27 cellular contexts compared by ENCODE assay signal in the genomic region with DNA sequence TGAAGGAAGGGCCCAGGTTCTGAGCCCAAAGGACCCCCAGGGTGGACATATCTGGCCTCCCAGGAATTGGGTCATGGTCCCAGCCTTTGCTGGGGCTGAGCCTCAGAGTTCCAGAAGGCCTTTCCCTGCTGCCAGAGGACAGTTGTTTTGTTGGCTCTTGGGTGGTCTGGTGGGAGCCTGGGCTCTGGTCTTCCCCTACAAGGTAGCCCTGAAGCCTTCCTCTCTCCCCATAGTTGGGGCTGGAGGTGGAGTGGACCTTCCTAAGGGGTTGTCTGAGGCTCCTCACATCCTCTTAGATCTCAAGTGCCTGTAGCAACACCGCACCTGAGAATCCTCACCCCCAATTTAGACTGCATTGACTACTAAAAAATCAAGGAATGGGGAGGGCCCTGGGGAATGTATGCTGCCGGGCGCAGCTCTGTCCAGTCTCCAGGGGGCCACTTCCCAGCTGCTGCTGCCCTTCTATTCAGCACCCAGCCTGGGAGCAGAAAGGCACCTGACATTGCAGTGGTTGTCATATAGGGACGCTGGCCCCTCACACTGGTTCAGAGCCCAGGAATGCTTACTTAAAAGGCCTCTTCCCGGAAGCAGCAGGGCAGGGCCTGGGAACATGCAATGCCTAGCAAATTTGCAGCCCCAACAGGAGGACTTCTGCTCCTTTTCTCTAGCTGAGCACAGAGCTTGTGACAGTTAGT.
DNase-seq lines count a peak whose midpoint lies in the region; ATAC-seq, FAIRE-seq and TF ChIP-seq lines count a peak whose summit lies in the region.
"Had no signal": no experiment of that assay in that cellular context is flagged by ENCODE, and none has a peak within 500 bp of the region (broad histone marks: within the 10 kb centered on the region; RNA-seq: fewer than 3 reads in every experiment).

No MANE protein-coding gene starts in this region.

- no peak for TF ChIP-seq EP300 in HepG2 (IDR thresholded peaks at IDR 0.05; ENCODE audit: low read depth in 2 of 2, low read length in 2 of 2)
- no peak for TF ChIP-seq EP300 in HepG2 (CRISPR knock-in tag; IDR thresholded peaks at IDR 0.05; ENCODE audit: borderline replicate concordance)

- H3K9me3 ChIP-seq in left ventricle myocardium inferior (replicated peaks) = no peaks in the 10 kb centered on the region
- no peaks in the 10 kb centered on the region for H3K9me3 ChIP-seq in astrocyte (ENCODE audit: insufficient read depth, low read depth, low read length)
- no peaks in the 10 kb centered on the region for H3K9me3 ChIP-seq in HepG2 (ENCODE audit: low read length)
- H3K9me3 ChIP-seq: HAP-1 had no signal

- H3K79me2 ChIP-seq in astrocyte (ENCODE audit: insufficient read depth, low read length) (no peaks in the 10 kb centered on the region), HepG2 (ENCODE audit: insufficient read depth, low read length) (no peaks in the 10 kb centered on the region)

- H3K36me3 ChIP-seq in left ventricle myocardium inferior (no peaks in the 10 kb centered on the region), astrocyte (ENCODE audit: insufficient read depth, low read length) (no peaks in the 10 kb centered on the region), HepG2 (replicated peaks in 1 of 2; ENCODE audit: control insufficient read depth in 1 of 2, insufficient read depth in 2 of 2, low read length in 2 of 2) (no peaks in the 10 kb centered on the region)
- H3K36me3 ChIP-seq: HAP-1 had no signal

- WGBS in HepG2 (ENCODE audit: low lambda C conversion rate) = 91% methylated on average over 1 of the region's 5 CpGs

- H3K9ac ChIP-seq in astrocyte (ENCODE audit: low read length) = no peak overlapping the region
- H3K9ac ChIP-seq in HepG2 (ENCODE audit: insufficient read depth, low read depth, low read length) = no peak overlapping the region

- no peak for TF ChIP-seq RAD21 in HepG2 (CRISPR knock-in tag; IDR thresholded peaks at IDR 0.05)

- H3K4me2 ChIP-seq in astrocyte (ENCODE audit: low read length) (no peak overlapping the region), HepG2 (ENCODE audit: low read depth, low read length) (peak overlapping the region; percentile 52)
- H3K4me2 ChIP-seq: GM23338, PC-9 had no signal

- H3K27ac ChIP-seq in left ventricle myocardium inferior (replicated peaks) = no peak overlapping the region
- no peak overlapping the region for H3K27ac ChIP-seq in astrocyte (ENCODE audit: low read depth, low read length)
- no peak overlapping the region for H3K27ac ChIP-seq in HepG2 (ENCODE audit: extremely low read length, insufficient read depth, low read length)
- H3K27ac ChIP-seq: 22Rv1, HL-60, PC-9, SK-N-MC had no signal

- no peaks in the 10 kb centered on the region for H3K9me3 Mint-ChIP-seq in astrocyte (ENCODE audit: unreplicated experiment)
- no peaks in the 10 kb centered on the region for H3K9me3 Mint-ChIP-seq in stimulated activated effector memory CD8-positive, alpha-beta T cell treated with anti-CD3 and anti-CD28 coated beads, Interleukin-12 subunit alpha, Interleukin-12 subunit beta, amount 100 ng/mL, for 72 hours
- H3K9me3 Mint-ChIP-seq: GM23338, HFFc6 had no signal

- CTCF ChIA-PET in HepG2 (lab: Yijun Ruan, JAX; ENCODE audit: low intra/inter-chr PET ratio, low total read pairs) = no interaction called here

- no peak for TF ChIP-seq POLR2A in HepG2 (IDR thresholded peaks at IDR 0.05; ENCODE audit: insufficient read depth in 1 of 2, low read depth in 2 of 2, low read length in 2 of 2)

- H4K20me1 ChIP-seq in astrocyte (ENCODE audit: insufficient read depth, low read length) (no peaks in the 10 kb centered on the region), HepG2 (ENCODE audit: insufficient read depth, low read length) (no peaks in the 10 kb centered on the region)

- TF ChIP-seq CTCF in left ventricle myocardium inferior (IDR thresholded peaks at IDR 0.05; ENCODE audit: borderline replicate concordance) = no peak
- TF ChIP-seq CTCF in astrocyte (IDR thresholded peaks at IDR 0.05; ENCODE audit: insufficient read depth, low read depth, low read length) = no peak
- no peak for TF ChIP-seq CTCF in HepG2 (CRISPR knock-in tag; IDR thresholded peaks at IDR 0.05)

- H3K27me3 ChIP-seq in left ventricle myocardium inferior (ENCODE audit: low read depth) (no peaks in the 10 kb centered on the region), astrocyte (ENCODE audit: insufficient read depth, low read length) (no peaks in the 10 kb centered on the region), HepG2 (ENCODE audit: control insufficient read depth in 1 of 2, insufficient read depth in 2 of 2, low read length in 2 of 2) (no peaks in the 10 kb centered on the region; a peak in 3 of 5 replicates)

- H3K4me3 Mint-ChIP-seq in astrocyte (ENCODE audit: unreplicated experiment) = no peak overlapping the region
- H3K4me3 Mint-ChIP-seq in stimulated activated effector memory CD8-positive, alpha-beta T cell treated with anti-CD3 and anti-CD28 coated beads, Interleukin-12 subunit alpha, Interleukin-12 subunit beta, amount 100 ng/mL, for 72 hours = no peak overlapping the region
- H3K4me3 Mint-ChIP-seq: GM23338, HFFc6 had no signal

- ATAC-seq in Right ventricle myocardium inferior = peak; percentile 15
- ATAC-seq in HepG2 = peak; percentile 63
- peak; percentile 23 for ATAC-seq in stimulated activated effector memory CD8-positive, alpha-beta T cell treated with anti-CD3 and anti-CD28 coated beads, Interleukin-12 subunit alpha, Interleukin-12 subunit beta, amount 100 ng/mL, for 72 hours
- ATAC-seq in HG02870 (IDR thresholded peaks at IDR 0.05; ENCODE audit: unreplicated experiment) = no peak
- ATAC-seq in GM21576 (IDR thresholded peaks at IDR 0.05; ENCODE audit: unreplicated experiment) = no peak

- intact Hi-C loops in Right ventricle myocardium inferior (cut with DNase I) = no loop called here
- intact Hi-C loops in left ventricle myocardium inferior (cut with micrococcal nuclease) = no loop called here
- intact Hi-C loops in HepG2 (cut with micrococcal nuclease; ENCODE audit: unreplicated experiment) = no loop called here

- H2AFZ ChIP-seq in astrocyte (ENCODE audit: low read depth, low read length) = no peak overlapping the region
- no peak overlapping the region for H2AFZ ChIP-seq in HepG2 (ENCODE audit: low read length)
- H2AFZ ChIP-seq: PC-9 had no signal

- no peaks in the 10 kb centered on the region for H3K4me1 ChIP-seq in left ventricle myocardium inferior
- H3K4me1 ChIP-seq in astrocyte (ENCODE audit: insufficient read depth, low read length) = no peaks in the 10 kb centered on the region
- H3K4me1 ChIP-seq in HepG2 (ENCODE audit: insufficient read depth, low read length) = peaks cover 74% of the 10 kb centered on the region
- H3K4me1 ChIP-seq: HAP-1 had no signal

- peaks cover 14% of the 10 kb centered on the region for H3K4me1 Mint-ChIP-seq in astrocyte (ENCODE audit: low read depth, unreplicated experiment)
- peaks cover 11% of the 10 kb centered on the region for H3K4me1 Mint-ChIP-seq in stimulated activated effector memory CD8-positive, alpha-beta T cell treated with anti-CD3 and anti-CD28 coated beads, Interleukin-12 subunit alpha, Interleukin-12 subunit beta, amount 100 ng/mL, for 72 hours

- POLR2A ChIA-PET in HepG2 (lab: Yijun Ruan, JAX) = no interaction called here

- peak overlapping the region; percentile 75 for H3K27ac Mint-ChIP-seq in astrocyte (ENCODE audit: unreplicated experiment)
- H3K27ac Mint-ChIP-seq in stimulated activated effector memory CD8-positive, alpha-beta T cell treated with anti-CD3 and anti-CD28 coated beads, Interleukin-12 subunit alpha, Interleukin-12 subunit beta, amount 100 ng/mL, for 72 hours = no peak overlapping the region
- H3K27ac Mint-ChIP-seq: GM23338, HFFc6 had no signal

- no peak overlapping the region for H3K4me3 ChIP-seq in left ventricle myocardium inferior
- no peak overlapping the region for H3K4me3 ChIP-seq in astrocyte (ENCODE audit: insufficient read depth, low read depth, low read length)
- peak overlapping the region in 1 of 3 experiments; percentile 24; a peak in 1 of 6 replicates for H3K4me3 ChIP-seq in HepG2 (replicated peaks in 1 of 3; ENCODE audit: insufficient read depth in 1 of 3, low read depth in 2 of 3, low read length in 3 of 3)
- H3K4me3 ChIP-seq: GM23338, HAP-1, PC-9, SK-N-MC had no signal

- peaks cover 3% of the 10 kb centered on the region for H3K27me3 Mint-ChIP-seq in astrocyte (ENCODE audit: low read depth, unreplicated experiment)

- DNase-seq in Right ventricle myocardium inferior (ENCODE audit: missing footprints) (no peak), left ventricle myocardium inferior (no peak), astrocyte (ENCODE audit: low read depth) (no peak), HepG2 (ENCODE audit: low spot score) (peak; percentile 27), RPMI8226 (no peak)
- DNase-seq in stimulated activated effector memory CD8-positive, alpha-beta T cell treated with anti-CD3 and anti-CD28 coated beads, Interleukin-12 subunit alpha, Interleukin-12 subunit beta, amount 100 ng/mL, for 72 hours (ENCODE audit: low spot score in 2 of 2) = no peak
- DNase-seq: HFFc6; Kasumi-1; MV-4-11; NCI-H1105; NCI-H1436 treated with DMSO at 0.1 percent for 48 hours; NCI-H187 treated with DMSO at 0.1 percent for 48 hours; NCI-H2171 treated with DMSO at 0.1 percent for 48 hours; NCI-H345; NCI-H524; NCI-H748 treated with DMSO at 0.1 percent for 48 hours; NK-92 treated with Interleukin-12 subunit alpha and Interleukin-12 subunit beta, amount 100 ng/mL, for 24 hours; PC-9; SHP77 treated with DMSO at 0.1 percent for 48 hours had no signal

- no peak for FAIRE-seq in astrocyte (lab: Jason Lieb, UNC)
- FAIRE-seq in HepG2 (lab: Jason Lieb, UNC) = no peak
- FAIRE-seq: D721Med had no signal

- in situ Hi-C loops in HepG2 (cut with HindIII; ENCODE audit: extremely low pct_ligation_motif_present, low pct_unique_long_range_greater_than_20kb) = no loop called here

- peaks cover 2% of the 10 kb centered on the region for H3K36me3 Mint-ChIP-seq in astrocyte (ENCODE audit: low read depth, unreplicated experiment)
- H3K36me3 Mint-ChIP-seq in stimulated activated effector memory CD8-positive, alpha-beta T cell treated with anti-CD3 and anti-CD28 coated beads, Interleukin-12 subunit alpha, Interleukin-12 subunit beta, amount 100 ng/mL, for 72 hours = no peaks in the 10 kb centered on the region

- no TSS peak for BruUV-seq in HepG2 (replicated peaks; lab: Mats Ljungman, UMichigan)

Comparison
In these comparisons a context has a peak if more than half of its experiments do, and no peak if none do; other contexts are left out.
1. ATAC-seq: peak in Right ventricle myocardium inferior (single experiment), HepG2 (single experiment) and stimulated activated effector memory CD8-positive, alpha-beta T cell treated with anti-CD3 and anti-CD28 coated beads, Interleukin-12 subunit alpha, Interleukin-12 subunit beta, amount 100 ng/mL, for 72 hours (single experiment); none in HG02870 (single experiment) and GM21576 (single experiment).